Comparison of ENCODE assay signal across 21 cellular contexts in genomic region chr4:17469931-17470674, GRCh38.
DNase-seq lines count a peak whose midpoint lies in the region.
"Had no signal": no experiment of that assay in that cellular context is flagged by ENCODE, and none has a peak within 500 bp of the region (broad histone marks: within the 10 kb centered on the region; RNA-seq: fewer than 3 reads in every experiment).

No MANE protein-coding gene starts in this region.

- peak; percentile 26 for DNase-seq in DMS53 (lab: John Stamatoyannopoulos, UW)
- DNase-seq in DMS53 treated with DMSO at 0.1 percent for 48 hours (lab: John Stamatoyannopoulos, UW; ENCODE audit: unreplicated experiment) = no peak
- DNase-seq in EH (ENCODE audit: low read depth) = peak; percentile 46
- peak; percentile 21 for DNase-seq in amniotic epithelial cell (ENCODE audit: low read depth)
- peak; percentile 93 for DNase-seq in foreskin melanocyte
- no peak for DNase-seq in UCSD-AML1 (lab: John Stamatoyannopoulos, UW; ENCODE audit: unreplicated experiment)
- DNase-seq in SHP77 treated with DMSO at 0.1 percent for 48 hours (lab: John Stamatoyannopoulos, UW) = no peak
- no peak for DNase-seq in stimulated activated CD4-positive, alpha-beta T cell treated with anti-CD3 and anti-CD28 coated beads, Interleukin-4, amount 100 ng/mL, for 24 hours
- DNase-seq: activated CD4-positive, alpha-beta T cell treated with anti-CD3 and anti-CD28 coated beads, Interleukin-2, amount 50 U/mL, for 48 hours; aorta; dorsolateral prefrontal cortex; EL; glutamatergic neuron; H9; NCI-H1105 treated with DMSO at 0.1 percent for 48 hours; NCI-H2029; PC-9; SIG-M5; stimulated activated CD4-positive, alpha-beta T cell treated with anti-CD3 and anti-CD28 coated beads, Interleukin-15, amount 100 ng/mL, for 24 hours; stimulated activated naive CD8-positive, alpha-beta T cell treated with anti-CD3 and anti-CD28 coated beads, Interleukin-15, Interleukin-2, amounts not matched to agents 100 U/mL and 50 U/mL, for 24 hours; testis had no signal

Comparison
In these comparisons a context has a peak if more than half of its experiments do, and no peak if none do; other contexts are left out.
1. DNase-seq: peak in DMS53 (single experiment), EH (single experiment), amniotic epithelial cell (single experiment) and foreskin melanocyte (single experiment); none in DMS53 treated with DMSO at 0.1 percent for 48 hours (single experiment), UCSD-AML1 (single experiment), SHP77 treated with DMSO at 0.1 percent for 48 hours (single experiment) and stimulated activated CD4-positive, alpha-beta T cell treated with anti-CD3 and anti-CD28 coated beads, Interleukin-4, amount 100 ng/mL, for 24 hours (single experiment).